Comparison of ENCODE assay signal across 13 cellular contexts in the genomic region with DNA sequence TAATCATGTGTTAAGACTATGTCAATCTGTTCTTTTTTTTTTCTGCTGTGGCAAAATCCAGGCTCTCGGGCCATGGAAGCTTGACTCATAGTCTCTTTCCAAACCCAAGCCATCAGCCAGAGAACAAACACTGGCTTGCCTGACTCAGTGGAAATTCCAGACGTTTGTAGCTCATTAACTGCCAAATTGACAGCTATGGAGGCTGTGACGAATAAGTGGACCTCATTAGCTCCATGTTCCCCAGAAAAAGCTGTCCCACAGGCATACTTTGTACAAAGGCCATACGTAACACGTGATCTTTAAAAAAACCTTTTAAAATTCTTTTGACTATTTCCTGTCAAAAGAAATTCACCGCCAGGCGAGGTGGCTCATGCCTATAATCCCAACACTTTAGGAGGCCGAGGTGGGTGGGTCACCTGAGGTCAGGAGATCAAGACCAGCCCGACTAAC. TPM values are rescaled to one million over a fixed set of nuclear protein-coding genes. Genes with fewer than 3 reads are reported as not detected.
DNase-seq lines count a peak whose midpoint lies in the region; ATAC-seq and TF ChIP-seq lines count a peak whose summit lies in the region.
"Had no signal": no experiment of that assay in that cellular context is flagged by ENCODE, and none has a peak within 500 bp of the region (broad histone marks: within the 10 kb centered on the region; RNA-seq: fewer than 3 reads in every experiment).

No MANE protein-coding gene starts in this region.

- peaks cover 6% of the 10 kb centered on the region for H3K9me3 ChIP-seq in adipocyte (ENCODE audit: control insufficient read depth, low read length)
- H3K9me3 ChIP-seq in upper lobe of right lung, result no peaks in the 10 kb centered on the region
- H3K9me3 ChIP-seq: body of pancreas had no signal

- TF ChIP-seq CTCF in upper lobe of right lung (IDR thresholded peaks at IDR 0.05), result no peak

- peaks cover 16% of the 10 kb centered on the region for H3K4me1 ChIP-seq in adipocyte (ENCODE audit: control insufficient read depth, insufficient read depth, low read length)
- H3K4me1 ChIP-seq in upper lobe of right lung, result peaks cover 14% of the 10 kb centered on the region

- no peak overlapping the region for H3K27ac ChIP-seq in upper lobe of right lung

- peak; percentile 51 for ATAC-seq in upper lobe of right lung
- ATAC-seq in GM18861 (IDR thresholded peaks at IDR 0.05; ENCODE audit: unreplicated experiment), result no peak
- no peak for ATAC-seq in HG02623 (IDR thresholded peaks at IDR 0.05; ENCODE audit: unreplicated experiment)
- ATAC-seq in HG03108 (IDR thresholded peaks at IDR 0.05; ENCODE audit: unreplicated experiment), result no peak
- ATAC-seq: body of pancreas; stimulated activated naive CD8-positive, alpha-beta T cell treated with anti-CD3 and anti-CD28 coated beads, Interleukin-15, amount 100 ng/mL, for 72 hours had no signal

- DNase-seq in NCI-H82 (lab: John Stamatoyannopoulos, UW), result peak; percentile 61
- DNase-seq in NCI-H82 treated with DMSO at 0.1 percent for 48 hours (lab: John Stamatoyannopoulos, UW; ENCODE audit: unreplicated experiment), result no peak
- peak; percentile 57 for DNase-seq in adipocyte (ENCODE audit: low read depth)
- DNase-seq in islet precursor cell, result peak; percentile 89
- DNase-seq in upper lobe of right lung, result no peak
- DNase-seq: NK-92 treated with Interleukin-12 subunit alpha and Interleukin-12 subunit beta, amount 100 ng/mL, for 24 hours; stimulated activated naive CD8-positive, alpha-beta T cell treated with anti-CD3 and anti-CD28 coated beads, Interleukin-15, amount 100 ng/mL, for 72 hours had no signal

- intact Hi-C loops in upper lobe of right lung (cut with DNase I), result loop anchor here (10.0 kb wide), 1 partner anchor 73 kb away; no protein-coding TSS in a partner anchor

- H3K4me3 ChIP-seq in adipocyte (ENCODE audit: low read length) (no peak overlapping the region), upper lobe of right lung (no peak overlapping the region)
- H3K4me3 ChIP-seq: body of pancreas had no signal

- H3K36me3 ChIP-seq in adipocyte (ENCODE audit: control insufficient read depth, insufficient read depth, low read length, severe bottlenecking), result no peaks in the 10 kb centered on the region
- H3K36me3 ChIP-seq in upper lobe of right lung, result no peaks in the 10 kb centered on the region

- H3K27me3 ChIP-seq in adipocyte (replicated peaks; ENCODE audit: control insufficient read depth, insufficient read depth, low read length) (no peaks in the 10 kb centered on the region), upper lobe of right lung (no peaks in the 10 kb centered on the region)
- H3K27me3 ChIP-seq: body of pancreas had no signal

- no peak overlapping the region for H3K9ac ChIP-seq in adipocyte (ENCODE audit: low read length)

RNA-seq across cellular contexts. Expression of a gene that starts 8.0 kb away (rescaled TPM):
- total RNA-seq in upper lobe of right lung, result 119 TPM

RNA-seq across cellular contexts. Expression of a gene that starts 28.5 kb away (rescaled TPM):
- total RNA-seq in upper lobe of right lung, result 96.0 TPM

RNA-seq across cellular contexts. Expression of a gene that starts 38.5 kb away (rescaled TPM):
- 0.06 TPM for total RNA-seq in upper lobe of right lung
- total RNA-seq: A673, body of pancreas, H1 had no signal

Comparison
In these comparisons a context has a peak if more than half of its experiments do, and no peak if none do; other contexts are left out.
1. DNase-seq: peak in NCI-H82 (single experiment), adipocyte (single experiment) and islet precursor cell (single experiment); none in NCI-H82 treated with DMSO at 0.1 percent for 48 hours (single experiment) and upper lobe of right lung (single experiment).